In genomic region chr9:121398374-121398773, GRCh38 we compare ENCODE assay signal across 13 cellular contexts. TPM values are rescaled to one million over a fixed set of nuclear protein-coding genes. Genes with fewer than 3 reads are reported as not detected.
DNase-seq lines count a peak whose midpoint lies in the region; ATAC-seq and TF ChIP-seq lines count a peak whose summit lies in the region.
"Had no signal": no experiment of that assay in that cellular context is flagged by ENCODE, and none has a peak within 500 bp of the region (broad histone marks: within the 10 kb centered on the region; RNA-seq: fewer than 3 reads in every experiment).

No MANE protein-coding gene starts in this region.

- no peaks in the 10 kb centered on the region for H3K36me3 ChIP-seq in GM23248 (ENCODE audit: low read depth)
- H3K36me3 ChIP-seq in SJCRH30 = no peaks in the 10 kb centered on the region
- H3K36me3 ChIP-seq in fibroblast of lung (ENCODE audit: control insufficient read depth, insufficient read depth, low read length) = no peaks in the 10 kb centered on the region
- no peaks in the 10 kb centered on the region for H3K36me3 ChIP-seq in Caco-2 (ENCODE audit: control insufficient read depth, insufficient read depth, low read length)
- H3K36me3 ChIP-seq: cardiac muscle cell had no signal

- H4K20me1 ChIP-seq in GM23248 (ENCODE audit: insufficient read depth) (no peaks in the 10 kb centered on the region), fibroblast of lung (ENCODE audit: control insufficient read depth, extremely low read depth, insufficient read depth, low read length) (no peaks in the 10 kb centered on the region)

- POLR2A ChIA-PET in Caco-2 (lab: Charles Lee) = no interaction called here
- POLR2A ChIA-PET in naive thymus-derived CD8-positive, alpha-beta T cell (lab: Charles Lee) = no interaction called here

- CTCF ChIA-PET in Caco-2 (lab: Charles Lee) = interaction anchor here (3.3 kb wide), 1 partner anchor 79 kb away, joined by 20 read pairs; no protein-coding TSS in a partner anchor

- intact Hi-C loops in Caco-2 (cut with micrococcal nuclease; ENCODE audit: unreplicated experiment) = no loop called here

- H2AFZ ChIP-seq in GM23248 (0 out of 2 replicates have a peak overlapping the region, but pooled peaks have one; percentile 5), fibroblast of lung (ENCODE audit: low read length) (no peak overlapping the region)

- peak overlapping the region; percentile 73 for H3K9ac ChIP-seq in GM23248
- no peak overlapping the region for H3K9ac ChIP-seq in fibroblast of lung (ENCODE audit: insufficient read depth, low read length)

- no TSS peak for BruUV-seq in Caco-2 (replicated peaks; lab: Mats Ljungman, UMichigan)

- 9 to 11% methylated on average over 5 of the region's 5 CpGs for WGBS in GM23248 (ENCODE audit: low coverage in 1 of 2, low lambda C conversion rate in 2 of 2, missing lambda C conversion rate in 2 of 2), 2 experiments

- H3K27ac ChIP-seq in GM23248 = peak overlapping the region; percentile 95
- H3K27ac ChIP-seq in SJCRH30 = peak overlapping the region; percentile 99
- H3K27ac ChIP-seq in fibroblast of lung (ENCODE audit: insufficient read depth, low read length) = peak overlapping the region; percentile 92
- peak overlapping the region in 16 of 21 experiments; percentile 1 to 77 (median 40) for H3K27ac ChIP-seq in skin epidermis
- H3K27ac ChIP-seq: cardiac muscle cell had no signal

- H3K9me2 ChIP-seq in GM23248 (ENCODE audit: insufficient read depth) = no peaks in the 10 kb centered on the region

- H3K4me2 ChIP-seq in GM23248 (ENCODE audit: unreplicated experiment) (peak overlapping the region; percentile 64), fibroblast of lung (ENCODE audit: extremely low read depth, insufficient read depth, low read length) (no peak overlapping the region)

- no peak overlapping the region for H3K27ac Mint-ChIP-seq in Caco-2 (ENCODE audit: unreplicated experiment)
- H3K27ac Mint-ChIP-seq in naive thymus-derived CD8-positive, alpha-beta T cell = no peak overlapping the region

- TF ChIP-seq CTCF in fibroblast of lung (conservative IDR thresholded peaks at IDR 0.05 in 1 of 2, IDR thresholded peaks at IDR 0.05 in 1 of 2; ENCODE audit: low read depth in 1 of 2, low read length in 2 of 2) = no peak
- TF ChIP-seq CTCF in Caco-2 (IDR thresholded peaks at IDR 0.05; ENCODE audit: insufficient read depth in 1 of 2, low read depth in 1 of 2, low read length in 1 of 2, severe bottlenecking in 1 of 2, unreplicated experiment in 1 of 2) = no peak

- no peaks in the 10 kb centered on the region for H3K79me2 ChIP-seq in GM23248 (ENCODE audit: insufficient read depth)
- H3K79me2 ChIP-seq in fibroblast of lung (ENCODE audit: control insufficient read depth, insufficient read depth, low read length) = no peaks in the 10 kb centered on the region

- peaks cover 17% of the 10 kb centered on the region for H3K9me3 Mint-ChIP-seq in Caco-2 (ENCODE audit: unreplicated experiment)
- peaks cover 0 to 1% (median 0%) of the 10 kb centered on the region in 9 donors for H3K9me3 Mint-ChIP-seq in naive thymus-derived CD8-positive, alpha-beta T cell

- no peak for ATAC-seq in naive thymus-derived CD8-positive, alpha-beta T cell
- no peak for ATAC-seq in HG03095 (IDR thresholded peaks at IDR 0.05; ENCODE audit: unreplicated experiment)
- ATAC-seq: HCT116 had no signal

- H3K4me3 ChIP-seq in GM23248 (peak overlapping the region; percentile 10; the same call in 1 of the 2 replicates), SJCRH30 (no peak overlapping the region), fibroblast of lung (replicated peaks in 1 of 4; ENCODE audit: control extremely low read depth in 1 of 4, insufficient read depth in 1 of 4, low read depth in 3 of 4, low read length in 4 of 4) (no peak overlapping the region), skin epidermis (no peak overlapping the region), Caco-2 (ENCODE audit: low read depth, low read length) (no peak overlapping the region)
- H3K4me3 ChIP-seq: cardiac muscle cell had no signal

- H3F3A ChIP-seq in GM23248 (ENCODE audit: insufficient read depth) = peaks cover 23% of the 10 kb centered on the region

- H3K27me3 ChIP-seq in GM23248 (replicated peaks; ENCODE audit: insufficient read depth) (no peaks in the 10 kb centered on the region), SJCRH30 (no peaks in the 10 kb centered on the region), fibroblast of lung (ENCODE audit: control insufficient read depth, insufficient read depth, low read length) (no peaks in the 10 kb centered on the region), Caco-2 (replicated peaks; ENCODE audit: control insufficient read depth, insufficient read depth, low read length) (no peaks in the 10 kb centered on the region)
- H3K27me3 ChIP-seq: cardiac muscle cell had no signal

- H3K4me1 ChIP-seq in GM23248 (ENCODE audit: insufficient read depth) (peaks cover 29% of the 10 kb centered on the region), SJCRH30 (peaks cover 19% of the 10 kb centered on the region), fibroblast of lung (ENCODE audit: control insufficient read depth, extremely low read depth, insufficient read depth, low read length) (peaks cover 14% of the 10 kb centered on the region), Caco-2 (no peaks in the 10 kb centered on the region)

- DNase-seq in GM23248 (peak; percentile 98), SJCRH30 (peak; percentile 67 to 79), fibroblast of lung (ENCODE audit: low read depth in 2 of 2) (peak; percentile 78 to 100), Caco-2 (no peak)
- DNase-seq in naive thymus-derived CD8-positive, alpha-beta T cell = no peak
- no peak for DNase-seq in effector CD4-positive, alpha-beta T cell
- DNase-seq: activated CD8-positive, alpha-beta memory T cell treated with anti-CD3 and anti-CD28 coated beads for 24 hours; hypothalamus; stimulated activated naive CD4-positive, alpha-beta T cell had no signal

- H3K4me1 Mint-ChIP-seq in Caco-2 (ENCODE audit: low read depth, unreplicated experiment) = peaks cover under 1% of the 10 kb centered on the region
- H3K4me1 Mint-ChIP-seq in naive thymus-derived CD8-positive, alpha-beta T cell = peaks cover 0 to 3% (median 3%) of the 10 kb centered on the region in 4 donors

- no peaks in the 10 kb centered on the region for H3K36me3 Mint-ChIP-seq in Caco-2 (ENCODE audit: insufficient read depth, unreplicated experiment)
- H3K36me3 Mint-ChIP-seq in naive thymus-derived CD8-positive, alpha-beta T cell = no peaks in the 10 kb centered on the region

- H3K27me3 Mint-ChIP-seq in Caco-2 (ENCODE audit: insufficient read depth, unreplicated experiment) = no peaks in the 10 kb centered on the region
- no peaks in the 10 kb centered on the region for H3K27me3 Mint-ChIP-seq in naive thymus-derived CD8-positive, alpha-beta T cell

- in situ Hi-C loops in GM23248 (cut with MboI) = loop anchor here (10.0 kb wide), 1 partner anchor 184 kb away; no protein-coding TSS in a partner anchor

- no peaks in the 10 kb centered on the region for H3K9me3 ChIP-seq in GM23248 (ENCODE audit: low read depth)
- 0 out of 2 replicates have a peak, but pooled peaks cover 3% of the 10 kb centered on the region for H3K9me3 ChIP-seq in SJCRH30 (replicated peaks)
- peaks cover 2% of the 10 kb centered on the region for H3K9me3 ChIP-seq in fibroblast of lung (ENCODE audit: control insufficient read depth, insufficient read depth, low read depth, low read length)
- peaks cover 3% of the 10 kb centered on the region; the same call in 1 of the 2 replicates for H3K9me3 ChIP-seq in Caco-2

- no peak overlapping the region for H3K4me3 Mint-ChIP-seq in Caco-2 (ENCODE audit: unreplicated experiment)
- H3K4me3 Mint-ChIP-seq in naive thymus-derived CD8-positive, alpha-beta T cell = no peak overlapping the region

RNA-seq across cellular contexts. Expression of gene STOM, which starts 28.3 kb away (rescaled TPM):
- total RNA-seq in GM23248 (2014; rRNA removed; shearing (Covaris generic)) = 67.7 and 68.5 TPM in 2 replicates
- polyA plus RNA-seq in GM23248 (2016; fragmentation: Nextera tagmentation; extraction: Ambion mirVana) (58.0 and 61.9 TPM in 2 replicates), fibroblast of lung (224 and 536 TPM in 2 replicates)
- total RNA-seq in SJCRH30 (2014; rRNA removed; shearing (Covaris generic)) = 31.6 and 32.8 TPM in 2 replicates
- total RNA-seq in fibroblast of lung (215 and 248 TPM in 2 replicates), Caco-2 (2022) (26.5 and 33.1 TPM in 2 replicates)
- 151 and 362 TPM in 2 replicates for polyA plus RNA-seq in fibroblast of lung (2012)
- polyA minus RNA-seq in fibroblast of lung (ENCODE audit: low replicate concordance) = 62.3 and 103 TPM in 2 replicates
- total RNA-seq in naive thymus-derived CD8-positive, alpha-beta T cell = 10 to 100 TPM; 16.0 to 17.9 TPM
- 100 to 1,000 TPM in 1 of 3 donors, 10 to 100 TPM in 2; 18.7 to 193 (median 19.5) TPM for polyA plus RNA-seq in naive thymus-derived CD8-positive, alpha-beta T cell

Comparison
In these comparisons a context has a peak if more than half of its experiments do, and no peak if none do; other contexts are left out.
1. DNase-seq: peak in GM23248 (single experiment), SJCRH30 (2 of 2) and fibroblast of lung (2 of 2); none in Caco-2 (0 of 2), naive thymus-derived CD8-positive, alpha-beta T cell (0 of 10) and effector CD4-positive, alpha-beta T cell (single experiment).
2. H3K27ac ChIP-seq: peak in every context shown above with its lines; median percentile 99 in SJCRH30; 95 in GM23248; 92 in fibroblast of lung; 40 in skin epidermis.